9 cellular contexts compared by ENCODE assay signal in the genomic region with DNA sequence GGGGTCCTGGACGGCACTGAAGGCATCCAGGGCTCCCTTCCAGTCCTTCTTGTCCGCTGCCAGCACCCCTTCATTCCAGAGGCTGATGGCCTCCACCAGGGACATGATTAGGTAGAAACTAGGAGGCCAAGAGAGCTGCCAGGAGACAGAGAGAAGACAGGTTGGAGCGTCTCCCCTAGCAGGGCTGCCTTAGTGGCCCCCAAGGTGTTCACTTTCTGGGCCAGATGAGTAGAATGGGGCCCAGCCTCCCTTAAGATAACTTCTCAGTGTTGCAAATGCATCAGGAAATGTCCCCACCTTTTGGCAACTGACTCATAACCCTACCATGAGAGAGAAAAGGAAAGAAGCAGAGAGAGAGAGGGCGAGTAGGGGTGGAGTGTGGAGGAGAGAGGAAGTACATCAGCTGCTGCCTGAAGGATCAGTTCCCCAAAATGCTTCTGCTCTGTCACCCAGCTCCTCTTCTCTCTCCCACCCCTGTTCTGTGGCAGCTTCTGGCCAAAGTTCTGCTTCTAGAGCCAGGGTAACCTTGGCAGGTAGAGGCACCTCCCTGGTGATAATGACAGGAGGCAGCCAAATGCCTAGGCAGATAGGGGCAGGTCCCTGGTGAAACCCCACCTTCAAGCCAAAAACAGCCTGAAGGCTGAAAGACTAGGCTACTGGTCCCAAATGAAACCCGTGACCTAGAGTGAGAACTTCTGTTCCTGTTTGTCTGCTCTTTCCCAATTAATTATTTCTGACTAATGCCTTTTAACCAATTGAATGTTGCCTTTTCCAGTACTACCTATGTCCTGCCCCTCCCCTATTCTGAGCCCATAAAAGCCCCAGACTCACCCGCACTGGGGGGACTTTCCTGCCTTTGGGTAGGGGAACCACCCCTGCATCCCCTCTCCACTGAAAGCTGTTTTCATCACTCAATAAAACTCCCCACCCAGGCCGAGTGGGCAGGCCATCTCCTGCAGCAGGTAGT. TPM values are rescaled to one million over a fixed set of nuclear protein-coding genes. Genes with fewer than 3 reads are reported as not detected.
DNase-seq lines count a peak whose midpoint lies in the region; ATAC-seq, FAIRE-seq and TF ChIP-seq lines count a peak whose summit lies in the region.
"Had no signal": no experiment of that assay in that cellular context is flagged by ENCODE, and none has a peak within 500 bp of the region (broad histone marks: within the 10 kb centered on the region; RNA-seq: fewer than 3 reads in every experiment).

A gene with protein sequence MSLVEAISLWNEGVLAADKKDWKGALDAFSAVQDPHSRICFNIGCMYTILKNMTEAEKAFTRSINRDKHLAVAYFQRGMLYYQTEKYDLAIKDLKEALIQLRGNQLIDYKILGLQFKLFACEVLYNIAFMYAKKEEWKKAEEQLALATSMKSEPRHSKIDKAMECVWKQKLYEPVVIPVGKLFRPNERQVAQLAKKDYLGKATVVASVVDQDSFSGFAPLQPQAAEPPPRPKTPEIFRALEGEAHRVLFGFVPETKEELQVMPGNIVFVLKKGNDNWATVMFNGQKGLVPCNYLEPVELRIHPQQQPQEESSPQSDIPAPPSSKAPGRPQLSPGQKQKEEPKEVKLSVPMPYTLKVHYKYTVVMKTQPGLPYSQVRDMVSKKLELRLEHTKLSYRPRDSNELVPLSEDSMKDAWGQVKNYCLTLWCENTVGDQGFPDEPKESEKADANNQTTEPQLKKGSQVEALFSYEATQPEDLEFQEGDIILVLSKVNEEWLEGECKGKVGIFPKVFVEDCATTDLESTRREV (minus strand): TSS at position 235 of the 967 bp plus-strand sequence. CDS start 130 bp downstream, at position 105.

- H3K27ac ChIP-seq in adrenal gland = peak within 1 kb of the TSS in 4 of 5 donors; percentile 17 to 83 (median 42)
- peak within 1 kb of the TSS in 1 of 2 donors; percentile 59 for H3K27ac ChIP-seq in small intestine (ENCODE audit: low read depth in 1 of 2, low read length in 1 of 2)

- peak; percentile 77 for ATAC-seq in GM21786 (IDR thresholded peaks at IDR 0.05; ENCODE audit: unreplicated experiment)

- H3K36me3 ChIP-seq in adrenal gland (replicated peaks in 1 of 2) = no peaks in the 10 kb centered on the region
- H3K36me3 ChIP-seq in small intestine (ENCODE audit: control insufficient read depth in 2 of 2, insufficient read depth in 2 of 2, low read length in 2 of 2) = no peaks in the 10 kb centered on the region

- no peak for TF ChIP-seq POLR2A in adrenal gland (IDR thresholded peaks at IDR 0.05)

- no peaks in the 10 kb centered on the region for H3K4me1 ChIP-seq in adrenal gland (replicated peaks in 1 of 2)
- no peaks in the 10 kb centered on the region for H3K4me1 ChIP-seq in small intestine (ENCODE audit: control insufficient read depth in 2 of 2, insufficient read depth in 1 of 2, low read depth in 1 of 2, low read length in 1 of 2)

- H3K27me3 ChIP-seq in adrenal gland = no peaks in the 10 kb centered on the region
- H3K27me3 ChIP-seq in small intestine (ENCODE audit: control insufficient read depth in 2 of 2, insufficient read depth in 2 of 2, low read length in 2 of 2) = no peaks in the 10 kb centered on the region

- H3K9me3 ChIP-seq in adrenal gland (replicated peaks in 1 of 3) (no peaks in the 10 kb centered on the region), small intestine (ENCODE audit: control insufficient read depth, low read depth) (no peaks in the 10 kb centered on the region)

- H3K4me3 ChIP-seq in adrenal gland (peak within 1 kb of the TSS in 1 of 4 donors; percentile 38), small intestine (ENCODE audit: low read depth in 1 of 2, low read length in 2 of 2) (no peak within 1 kb of the TSS)

- FAIRE-seq in GM18507 (lab: Jason Lieb, UNC) (peak; percentile 99), small intestine (lab: Jason Lieb, UNC) (no peak)

- 59 to 76% (median 71%) methylated on average over 5 to 7 of the region's 7 CpGs for WGBS in adrenal gland, 4 donors
- WGBS in small intestine, 3 donors = 68 to 76% (median 75%) methylated on average over 7 of the region's 7 CpGs

- no peak for TF ChIP-seq CTCF in adrenal gland (IDR thresholded peaks at IDR 0.05)

- DNase-seq in GM18507 (ENCODE audit: extremely low spot score, insufficient read length, low read depth) = peak; percentile 69
- DNase-seq in Kasumi-1 (lab: John Stamatoyannopoulos, UW) = peak; percentile 95 to 98
- peak in 5 of 7 donors; percentile 24 to 58 (median 33) for DNase-seq in adrenal gland
- peak; percentile 30 for DNase-seq in mucosa of gallbladder (ENCODE audit: low spot score)
- no peak for DNase-seq in small intestine
- no peak for DNase-seq in epidermal melanocyte (ENCODE audit: insufficient read length, low spot score)
- no peak for DNase-seq in T-helper 9 cell

- intact Hi-C loops in adrenal gland (cut with DNase I) = no loop called here

RNA-seq across cellular contexts. Expression of the gene that starts here (rescaled TPM):
- total RNA-seq in adrenal gland = 10 to 100 TPM in 6 of 8 donors, 1 to 10 TPM in 2; 8.0 to 22.7 (median 16.5) TPM
- polyA plus RNA-seq in adrenal gland = 10 to 100 TPM in 1 of 3 donors, 1 to 10 TPM in 2; 4.9 to 13.6 (median 5.6) TPM
- total RNA-seq in mucosa of gallbladder = 9.6 TPM
- 1 to 10 TPM in 2 of 3 donors, under 1 TPM in 1; 0.89 to 4.9 (median 3.3) TPM for polyA plus RNA-seq in small intestine
- total RNA-seq: myocyte had no signal

Comparison
In these comparisons a context has a peak if more than half of its experiments do, and no peak if none do; other contexts are left out.
1. DNase-seq: peak in GM18507 (single experiment), Kasumi-1 (2 of 2), adrenal gland (5 of 7) and mucosa of gallbladder (single experiment); none in small intestine (single experiment), epidermal melanocyte (single experiment) and T-helper 9 cell (single experiment).